8 cellular contexts compared by ENCODE assay signal in genomic region chr11:10302744-10303557, GRCh38. TPM values are rescaled to one million over a fixed set of nuclear protein-coding genes. Genes with fewer than 3 reads are reported as not detected.
DNase-seq lines count a peak whose midpoint lies in the region; ATAC-seq and TF ChIP-seq lines count a peak whose summit lies in the region.

No MANE protein-coding gene starts in this region.

- H4K20me1 ChIP-seq in OCI-LY7 (ENCODE audit: insufficient read depth, low read length) = no peaks in the 10 kb centered on the region

- POLR2A ChIA-PET in OCI-LY7 (lab: Charles Lee) = interaction anchor here (0.6 to 2.6 kb wide), 2 partner anchors 12 to 682 kb away, joined by 6 to 7 read pairs; no protein-coding TSS in a partner anchor

- no peaks in the 10 kb centered on the region for H3K36me3 Mint-ChIP-seq in natural killer cell treated with Interleukin-12 subunit alpha and Interleukin-12 subunit beta and Interleukin-15 and Interleukin-18, amount 100 ng/mL, for 72 hours
- peaks cover 10% of the 10 kb centered on the region for H3K36me3 Mint-ChIP-seq in type B pancreatic cell

- DNase-seq in AG10803 (ENCODE audit: low read depth) (peak; percentile 86), OCI-LY7 (ENCODE audit: low spot score) (no peak), fibroblast of villous mesenchyme (ENCODE audit: low read depth) (peak; percentile 83), type B pancreatic cell (ENCODE audit: extremely low spot score, unreplicated experiment) (no peak), cerebellar nuclear complex (lab: John Stamatoyannopoulos, UW) (no peak)
- peak; percentile 70 for DNase-seq in activated naive CD4-positive, alpha-beta T cell treated with Interleukin-2 at 50 U/mL for 16 hours
- DNase-seq in natural killer cell treated with Interleukin-12 subunit alpha and Interleukin-12 subunit beta and Interleukin-15 and Interleukin-18, amount 100 ng/mL, for 72 hours (ENCODE audit: low spot score) = peak; percentile 81

- H3K4me1 Mint-ChIP-seq in natural killer cell treated with Interleukin-12 subunit alpha and Interleukin-12 subunit beta and Interleukin-15 and Interleukin-18, amount 100 ng/mL, for 72 hours (ENCODE audit: low read depth in 2 of 2) = peaks cover 41 to 48% of the 10 kb centered on the region in 2 donors
- H3K4me1 Mint-ChIP-seq in type B pancreatic cell (ENCODE audit: unreplicated experiment) = peaks cover 19% of the 10 kb centered on the region

- H3K4me3 Mint-ChIP-seq in natural killer cell treated with Interleukin-12 subunit alpha and Interleukin-12 subunit beta and Interleukin-15 and Interleukin-18, amount 100 ng/mL, for 72 hours = peak overlapping the region; percentile 98
- H3K4me3 Mint-ChIP-seq in type B pancreatic cell = peak overlapping the region; percentile 98

- peak; percentile 21 for ATAC-seq in GM21723 (IDR thresholded peaks at IDR 0.05; ENCODE audit: unreplicated experiment)
- peak; percentile 51 to 66 for ATAC-seq in natural killer cell treated with Interleukin-12 subunit alpha and Interleukin-12 subunit beta and Interleukin-15 and Interleukin-18, amount 100 ng/mL, for 72 hours

- no peaks in the 10 kb centered on the region for H3K36me3 ChIP-seq in OCI-LY7 (ENCODE audit: insufficient read depth, low read length)

- no peak overlapping the region for H3K27ac ChIP-seq in OCI-LY7 (ENCODE audit: low read depth, low read length, poor library complexity, severe bottlenecking)

- intact Hi-C loops in OCI-LY7 (cut with micrococcal nuclease; ENCODE audit: unreplicated experiment) = no loop called here

- peak overlapping the region in 1 of 2 donors; percentile 51 for H3K27ac Mint-ChIP-seq in natural killer cell treated with Interleukin-12 subunit alpha and Interleukin-12 subunit beta and Interleukin-15 and Interleukin-18, amount 100 ng/mL, for 72 hours
- peak overlapping the region; percentile 98 for H3K27ac Mint-ChIP-seq in type B pancreatic cell

- CTCF ChIA-PET in OCI-LY7 (lab: Charles Lee; ENCODE audit: unreplicated experiment) = interaction anchor here (0.6 to 1.0 kb wide), 2 partner anchors 8 to 12 kb away, joined by 3 to 4 read pairs; no protein-coding TSS in a partner anchor

- H3K4me3 ChIP-seq in AG10803 (ENCODE audit: low read length) (peak overlapping the region; percentile 100), OCI-LY7 (ENCODE audit: low read depth, low read length, poor library complexity, severe bottlenecking) (peak overlapping the region; percentile 62), fibroblast of villous mesenchyme (ENCODE audit: low read depth, low read length) (peak overlapping the region; percentile 92)

- TF ChIP-seq CTCF in AG10803 (conservative IDR thresholded peaks at IDR 0.05; ENCODE audit: low read length) (no peak), OCI-LY7 (conservative IDR thresholded peaks at IDR 0.05; ENCODE audit: low read length) (no peak), fibroblast of villous mesenchyme (IDR thresholded peaks at IDR 0.05; ENCODE audit: insufficient read depth, low read depth, low read length) (no peak), type B pancreatic cell (conservative IDR thresholded peaks at IDR 0.05) (no peak)

- no TSS peak for BruUV-seq in OCI-LY7 (replicated peaks; lab: Mats Ljungman, UMichigan)

- no peaks in the 10 kb centered on the region for H3K9me3 Mint-ChIP-seq in natural killer cell treated with Interleukin-12 subunit alpha and Interleukin-12 subunit beta and Interleukin-15 and Interleukin-18, amount 100 ng/mL, for 72 hours
- H3K9me3 Mint-ChIP-seq in type B pancreatic cell = no peaks in the 10 kb centered on the region

- no peaks in the 10 kb centered on the region for H3K9me2 ChIP-seq in OCI-LY7 (ENCODE audit: insufficient read depth, low read length)

- peak overlapping the region; percentile 68; the same call in 1 of the 2 replicates for H2AFZ ChIP-seq in OCI-LY7 (ENCODE audit: low read length)

- peaks cover 36 to 57% of the 10 kb centered on the region in 2 donors for H3K27me3 Mint-ChIP-seq in natural killer cell treated with Interleukin-12 subunit alpha and Interleukin-12 subunit beta and Interleukin-15 and Interleukin-18, amount 100 ng/mL, for 72 hours
- peaks cover 71% of the 10 kb centered on the region for H3K27me3 Mint-ChIP-seq in type B pancreatic cell

- peak overlapping the region; percentile 76 for H3K4me2 ChIP-seq in OCI-LY7 (ENCODE audit: low read length)

- peaks cover 50% of the 10 kb centered on the region for H3K4me1 ChIP-seq in OCI-LY7 (ENCODE audit: insufficient read depth, low read length, poor library complexity, severe bottlenecking)

- no peaks in the 10 kb centered on the region for H3K79me2 ChIP-seq in OCI-LY7 (ENCODE audit: insufficient read depth, low read depth, low read length)

- H3K9me3 ChIP-seq in OCI-LY7 (ENCODE audit: low read length) = no peaks in the 10 kb centered on the region

RNA-seq across cellular contexts. Expression of gene ADM, which starts 1.9 kb away (rescaled TPM):
- total RNA-seq in OCI-LY7 (2014; rRNA removed; shearing (Covaris generic)) = 4.9 and 5.9 TPM in 2 replicates
- total RNA-seq in OCI-LY7 (2022) (0.20 and 0.46 TPM in 2 replicates), fibroblast of villous mesenchyme (536 and 925 TPM in 2 replicates), type B pancreatic cell (ENCODE audit: low replicate concordance) (28.8 and 67.2 TPM in 2 replicates)
- 10 to 100 TPM in 1 of 2 donors, 1 to 10 TPM in 1; 2.3 to 13.0 TPM for total RNA-seq in natural killer cell treated with Interleukin-12 subunit alpha and Interleukin-12 subunit beta and Interleukin-15 and Interleukin-18, amount 100 ng/mL, for 72 hours

RNA-seq across cellular contexts. Expression of gene SBF2, which starts 8.9 kb away (rescaled TPM):
- 12.4 and 14.3 TPM in 2 replicates for total RNA-seq in OCI-LY7 (2014; rRNA removed; shearing (Covaris generic))
- total RNA-seq in OCI-LY7 (2022) (12.9 and 15.2 TPM in 2 replicates), fibroblast of villous mesenchyme (35.0 and 41.6 TPM in 2 replicates), type B pancreatic cell (ENCODE audit: low replicate concordance) (30.4 and 39.5 TPM in 2 replicates)
- total RNA-seq in natural killer cell treated with Interleukin-12 subunit alpha and Interleukin-12 subunit beta and Interleukin-15 and Interleukin-18, amount 100 ng/mL, for 72 hours = 10 to 100 TPM; 15.4 to 20.4 TPM

Comparison
In these comparisons a context has a peak if more than half of its experiments do, and no peak if none do; other contexts are left out.
1. DNase-seq: peak in AG10803 (single experiment), activated naive CD4-positive, alpha-beta T cell treated with Interleukin-2 at 50 U/mL for 16 hours (single experiment), fibroblast of villous mesenchyme (single experiment) and natural killer cell treated with Interleukin-12 subunit alpha and Interleukin-12 subunit beta and Interleukin-15 and Interleukin-18, amount 100 ng/mL, for 72 hours (single experiment); none in OCI-LY7 (single experiment), type B pancreatic cell (single experiment) and cerebellar nuclear complex (0 of 2).
2. Peak in every context shown above with its lines, with median percentiles within 50 percentile points of each other: H3K4me3 ChIP-seq.